7 cellular contexts compared by ENCODE assay signal in the genomic region with DNA sequence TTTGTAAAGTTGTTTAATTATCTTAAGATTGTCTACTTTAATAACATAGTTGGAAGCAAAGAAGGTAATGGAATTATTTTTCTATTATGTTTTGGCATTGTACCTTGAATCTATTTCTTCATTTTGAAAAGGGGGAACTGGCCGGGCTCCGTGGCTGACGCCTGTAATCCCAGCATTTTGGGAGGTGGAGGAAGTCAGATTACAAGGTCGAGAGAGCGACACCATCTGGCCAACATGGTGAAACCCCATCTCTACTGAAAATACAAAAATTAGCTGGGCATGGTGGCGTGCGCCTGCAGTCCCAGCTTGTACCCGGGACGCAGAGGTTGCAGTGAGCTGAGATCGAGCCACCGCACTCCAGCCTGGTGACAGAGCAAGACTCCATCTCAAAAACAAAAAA. TPM values are rescaled to one million over a fixed set of nuclear protein-coding genes. Genes with fewer than 3 reads are reported as not detected.
"Had no signal": no experiment of that assay in that cellular context is flagged by ENCODE, and none has a peak within 500 bp of the region (broad histone marks: within the 10 kb centered on the region; RNA-seq: fewer than 3 reads in every experiment).

No MANE protein-coding gene starts in this region.

RNA-seq across cellular contexts. Expression of a gene that starts 6.9 kb away (rescaled TPM):
- total RNA-seq: activated T-cell treated with anti-CD3 and anti-CD28 coated beads, Interleukin-2, amount 50 U/mL, for 72 hours; esophagus muscularis mucosa; lower leg skin; mucosa of gallbladder; stomach had no signal
- polyA plus RNA-seq: aorta; naive thymus-derived CD4-positive, alpha-beta T cell; stomach had no signal
